In genomic region chr11:124839972-124840621, GRCh38 we compare ENCODE assay signal across 1 cellular context.
A peak's percentile ranks its signal among the peaks of the same experiment; 100 is the strongest.
TF ChIP-seq lines count a peak whose summit lies in the region.

No MANE protein-coding gene starts in this region.

TF ChIP-seq in H1, 55 proteins besides CTCF, POLR2A, EP300 and RAD21:
- peak; percentile 77; the same call in 1 of the 2 replicates for TF ChIP-seq SUZ12 (IDR thresholded peaks at IDR 0.05; ENCODE audit: low read length)
- no peak for TF ChIP-seq KDM5A (IDR thresholded peaks at IDR 0.05; ENCODE audit: low read length)
- no peak for TF ChIP-seq ZNF274 (IDR thresholded peaks at IDR 0.05; ENCODE audit: borderline replicate concordance, extremely low read depth, low read length)
- no peak for TF ChIP-seq PHF8 (conservative IDR thresholded peaks at IDR 0.05; ENCODE audit: low read depth, low read length)
- no peak for TF ChIP-seq SRF (IDR thresholded peaks at IDR 0.05; ENCODE audit: low read depth, low read length)
- TF ChIP-seq YY1 (IDR thresholded peaks at IDR 0.05; ENCODE audit: low read depth, low read length) = no peak
- TF ChIP-seq TEAD4 (IDR thresholded peaks at IDR 0.05; ENCODE audit: low read depth, low read length) = no peak
- TF ChIP-seq SIRT6 (IDR thresholded peaks at IDR 0.05; ENCODE audit: low read length) = no peak
- no peak for TF ChIP-seq SIN3A (conservative IDR thresholded peaks at IDR 0.05 in 1 of 2, IDR thresholded peaks at IDR 0.05 in 1 of 2; ENCODE audit: low read depth in 1 of 2, low read length in 2 of 2)
- 0 out of 4 replicates have a peak, but pooled peaks of 1 of the 2 experiments have one; percentile 5 for TF ChIP-seq HDAC2 (IDR thresholded peaks at IDR 0.05; ENCODE audit: borderline replicate concordance in 1 of 2, low read depth in 2 of 2, low read length in 2 of 2)
- TF ChIP-seq RNF2 (IDR thresholded peaks at IDR 0.05; ENCODE audit: borderline replicate concordance, low read depth, low read length, missing control alignments, poor library complexity, severe bottlenecking) = peak; percentile 93
- no peak for TF ChIP-seq HDAC6 (IDR thresholded peaks at IDR 0.05; ENCODE audit: low read depth, low read length)
- no peak for TF ChIP-seq CHD7 (IDR thresholded peaks at IDR 0.05; ENCODE audit: insufficient replicate concordance, low read length)
- no peak for TF ChIP-seq CEBPB (IDR thresholded peaks at IDR 0.05; ENCODE audit: low read depth, low read length)
- no peak for TF ChIP-seq USF2 (IDR thresholded peaks at IDR 0.05; ENCODE audit: low read length)
- TF ChIP-seq TAF1 (IDR thresholded peaks at IDR 0.05; ENCODE audit: low read depth, low read length) = no peak
- no peak for TF ChIP-seq ATF3 (IDR thresholded peaks at IDR 0.05; ENCODE audit: insufficient read depth, low read depth, low read length)
- TF ChIP-seq EZH2 (IDR thresholded peaks at IDR 0.05; ENCODE audit: low read depth, low read length, severe bottlenecking) = peak; percentile 58
- TF ChIP-seq CTBP2 (IDR thresholded peaks at IDR 0.05; ENCODE audit: borderline replicate concordance, insufficient read depth, insufficient read length, low read length) = no peak
- TF ChIP-seq CREB1 (IDR thresholded peaks at IDR 0.05) = no peak
- TF ChIP-seq CBX5 (IDR thresholded peaks at IDR 0.05; ENCODE audit: low read depth, low read length) = no peak
- no peak for TF ChIP-seq POU5F1 (IDR thresholded peaks at IDR 0.05; ENCODE audit: low read depth, low read length)
- TF ChIP-seq TAF7 (optimal IDR thresholded peaks at IDR 0.05; ENCODE audit: borderline replicate concordance, low read depth, low read length) = no peak
- no peak for TF ChIP-seq GABPA (IDR thresholded peaks at IDR 0.05; ENCODE audit: borderline replicate concordance, insufficient read depth, low read length)
TF ChIP-seq in H1: peak in this region for 4.
